14 cellular contexts compared by ENCODE assay signal in genomic region chr7:76353744-76354143, GRCh38. TPM values are rescaled to one million over a fixed set of nuclear protein-coding genes. Genes with fewer than 3 reads are reported as not detected.
"Had no signal": no experiment of that assay in that cellular context is flagged by ENCODE, and none has a peak within 500 bp of the region (broad histone marks: within the 10 kb centered on the region; RNA-seq: fewer than 3 reads in every experiment).

No MANE protein-coding gene starts in this region.

- H3K36me3 ChIP-seq: ovary had no signal

- H3K27me3 ChIP-seq: adrenal gland, esophagus squamous epithelium, ovary, vagina had no signal

- H3K4me3 Mint-ChIP-seq: activated naive CD4-positive, alpha-beta T cell treated with anti-CD3 and anti-CD28 coated beads, Interleukin-2, amount 10 ng/mL, durations not matched to agents 7 days and 5 days; immature natural killer cell; stimulated activated effector memory CD8-positive, alpha-beta T cell treated with anti-CD3 and anti-CD28 coated beads, Interleukin-12 subunit alpha, Interleukin-12 subunit beta, amount 100 ng/mL, for 72 hours had no signal

- H3K27me3 Mint-ChIP-seq: activated naive CD4-positive, alpha-beta T cell treated with anti-CD3 and anti-CD28 coated beads, Interleukin-2, amount 10 ng/mL, durations not matched to agents 7 days and 5 days had no signal

- H3K4me3 ChIP-seq: adrenal gland, esophagus squamous epithelium, lower lobe of right lung, ovary, vagina had no signal

- H3K9me3 Mint-ChIP-seq: immature natural killer cell; stimulated activated effector memory CD8-positive, alpha-beta T cell treated with anti-CD3 and anti-CD28 coated beads, Interleukin-12 subunit alpha, Interleukin-12 subunit beta, amount 100 ng/mL, for 72 hours had no signal

- DNase-seq: activated CD4-positive, CD25-positive, alpha-beta regulatory T cell treated with anti-CD3 and anti-CD28 coated beads, Interleukin-2, amount 50 U/mL, for 72 hours; activated naive CD4-positive, alpha-beta T cell treated with anti-CD3 and anti-CD28 coated beads, Interleukin-2, amount 10 ng/mL, durations not matched to agents 7 days and 5 days; activated T-cell treated with anti-CD3 and anti-CD28 coated beads, Interleukin-2, amount 50 U/mL, for 1 hour; central memory CD4-positive, alpha-beta T cell; cortex of kidney; effector CD8-positive, alpha-beta T cell; esophagus squamous epithelium; immature natural killer cell; lower lobe of right lung; midbrain; ovary had no signal

- H3K27ac Mint-ChIP-seq: activated naive CD4-positive, alpha-beta T cell treated with anti-CD3 and anti-CD28 coated beads, Interleukin-2, amount 10 ng/mL, durations not matched to agents 7 days and 5 days; immature natural killer cell; stimulated activated effector memory CD8-positive, alpha-beta T cell treated with anti-CD3 and anti-CD28 coated beads, Interleukin-12 subunit alpha, Interleukin-12 subunit beta, amount 100 ng/mL, for 72 hours had no signal

- ATAC-seq: lower lobe of right lung; stimulated activated effector memory CD8-positive, alpha-beta T cell treated with anti-CD3 and anti-CD28 coated beads, Interleukin-12 subunit alpha, Interleukin-12 subunit beta, amount 100 ng/mL, for 72 hours had no signal

- H3K9me3 ChIP-seq: adrenal gland, esophagus squamous epithelium, lower lobe of right lung, ovary, vagina had no signal

- H3K27ac ChIP-seq: adrenal gland, esophagus squamous epithelium, lower lobe of right lung, ovary, vagina had no signal

RNA-seq across cellular contexts. Expression of gene SSC4D, which starts 55.8 kb away (rescaled TPM):
- total RNA-seq: vagina had no signal
